Comparison of ENCODE assay signal across 32 cellular contexts in genomic region chr16:88325976-88326375, GRCh38.
"Had no signal": no experiment of that assay in that cellular context is flagged by ENCODE, and none has a peak within 500 bp of the region (broad histone marks: within the 10 kb centered on the region; RNA-seq: fewer than 3 reads in every experiment).

No MANE protein-coding gene starts in this region.

- DNase-seq: hypothalamus; islet precursor cell; kidney glomerular epithelial cell; left cardiac atrium; lower lobe of right lung; mammary epithelial cell; mesendoderm; naive B cell; natural killer cell; nephron progenitor cell; occipital lobe; ovary; right lobe of liver; stimulated activated CD4-positive, alpha-beta T cell treated with anti-CD3 and anti-CD28 coated beads, Interleukin-1b, Interleukin-23, amount 100 ng/mL, for 48 hours; stimulated activated CD4-positive, alpha-beta T cell treated with anti-CD3 and anti-CD28 coated beads, Interleukin-2, amount 100 ng/mL, for 48 hours; stimulated activated CD4-positive, alpha-beta T cell treated with anti-CD3 and anti-CD28 coated beads, Interleukin-4, amount 100 ng/mL, for 4 hours; stimulated activated CD8-positive, alpha-beta memory T cell treated with anti-CD3 and anti-CD28 coated beads, Interleukin-4, amount 100 ng/mL, for 48 hours; stimulated activated naive B cell treated with anti-CD40 and anti-IgM and Interleukin-4, amounts not matched to agents 10 μg/mL and 1 μg/mL and 100 μg/mL, for 72 hours; stimulated activated naive CD8-positive, alpha-beta T cell treated with anti-CD3 and anti-CD28 coated beads, Interleukin-15, Interleukin-2, amounts not matched to agents 100 U/mL and 50 U/mL, for 24 hours; stomach; testis; thyroid gland; transverse colon had no signal

- H3K27ac Mint-ChIP-seq: mesothelial cell of epicardium; naive B cell; natural killer cell; nephron progenitor cell; neural progenitor cell; progenitor cell of endocrine pancreas; stimulated activated naive B cell treated with anti-CD40 and anti-IgM and Interleukin-4, amounts not matched to agents 10 μg/mL and 1 μg/mL and 100 μg/mL, for 72 hours had no signal

- H3K4me3 ChIP-seq: left lung, lower lobe of right lung, neural progenitor cell, ovary, right atrium auricular region, right lobe of liver, smooth muscle cell, stomach, testis, thyroid gland, transverse colon, upper lobe of left lung, vagina had no signal

- H3K9me3 Mint-ChIP-seq: natural killer cell, nephron progenitor cell had no signal

- H3K9me3 ChIP-seq: left lung, lower lobe of right lung, neutrophil, ovary, right lobe of liver, testis, thyroid gland, transverse colon, upper lobe of left lung, vagina had no signal

- H3K4me1 Mint-ChIP-seq: mesothelial cell of epicardium; naive B cell; natural killer cell; stimulated activated naive B cell treated with anti-CD40 and anti-IgM and Interleukin-4, amounts not matched to agents 10 μg/mL and 1 μg/mL and 100 μg/mL, for 72 hours had no signal

- H3K4me2 ChIP-seq: neural progenitor cell, smooth muscle cell had no signal

- H3K9ac ChIP-seq: neural progenitor cell had no signal

- H3K36me3 ChIP-seq: left lung, lower lobe of right lung, neural progenitor cell, neutrophil, ovary, right atrium auricular region, right lobe of liver, stomach, thyroid gland, transverse colon, upper lobe of left lung, vagina had no signal

- H3K4me3 Mint-ChIP-seq: mesothelial cell of epicardium; natural killer cell; nephron progenitor cell; neural progenitor cell; stimulated activated naive B cell treated with anti-CD40 and anti-IgM and Interleukin-4, amounts not matched to agents 10 μg/mL and 1 μg/mL and 100 μg/mL, for 72 hours had no signal

- H3K36me3 Mint-ChIP-seq: mesothelial cell of epicardium, naive B cell, natural killer cell, neural progenitor cell had no signal

- H3K27ac ChIP-seq: left lung, lower lobe of right lung, neural progenitor cell, neutrophil, ovary, right atrium auricular region, right lobe of liver, stomach, testis, thyroid gland, transverse colon, upper lobe of left lung, vagina had no signal

- H2AFZ ChIP-seq: neural progenitor cell had no signal

- H3K4me1 ChIP-seq: left lung, lower lobe of right lung, neural progenitor cell, right atrium auricular region, right lobe of liver, stomach, testis, thyroid gland, transverse colon, upper lobe of left lung, vagina had no signal

- H3K27me3 ChIP-seq: left lung, neural progenitor cell, neutrophil, ovary, right atrium auricular region, right lobe of liver, stomach, testis, thyroid gland, transverse colon, upper lobe of left lung, vagina had no signal

- ATAC-seq: left cardiac atrium; left lung; lower lobe of right lung; natural killer cell; right lobe of liver; stimulated activated naive B cell treated with anti-CD40 and anti-IgM and Interleukin-4, amounts not matched to agents 10 μg/mL and 1 μg/mL and 100 μg/mL, for 72 hours; stimulated activated naive CD8-positive, alpha-beta T cell treated with anti-CD3 and anti-CD28 coated beads, Interleukin-15, Interleukin-2, amounts not matched to agents 100 U/mL and 50 U/mL, for 24 hours had no signal
